ENCODE assay signal across 1 cellular context in genomic region chr17:2531243-2531954, GRCh38.
TF ChIP-seq lines count a peak whose summit lies in the region.

No MANE protein-coding gene starts in this region.

TF ChIP-seq in H1, 55 proteins besides CTCF, POLR2A, EP300 and RAD21:
- TF ChIP-seq SP1 (IDR thresholded peaks at IDR 0.05; ENCODE audit: low read depth, low read length), result 0 out of 2 replicates have a peak, but pooled peaks have one; percentile 32
